Comparison of ENCODE assay signal across 9 cellular contexts in the genomic region with DNA sequence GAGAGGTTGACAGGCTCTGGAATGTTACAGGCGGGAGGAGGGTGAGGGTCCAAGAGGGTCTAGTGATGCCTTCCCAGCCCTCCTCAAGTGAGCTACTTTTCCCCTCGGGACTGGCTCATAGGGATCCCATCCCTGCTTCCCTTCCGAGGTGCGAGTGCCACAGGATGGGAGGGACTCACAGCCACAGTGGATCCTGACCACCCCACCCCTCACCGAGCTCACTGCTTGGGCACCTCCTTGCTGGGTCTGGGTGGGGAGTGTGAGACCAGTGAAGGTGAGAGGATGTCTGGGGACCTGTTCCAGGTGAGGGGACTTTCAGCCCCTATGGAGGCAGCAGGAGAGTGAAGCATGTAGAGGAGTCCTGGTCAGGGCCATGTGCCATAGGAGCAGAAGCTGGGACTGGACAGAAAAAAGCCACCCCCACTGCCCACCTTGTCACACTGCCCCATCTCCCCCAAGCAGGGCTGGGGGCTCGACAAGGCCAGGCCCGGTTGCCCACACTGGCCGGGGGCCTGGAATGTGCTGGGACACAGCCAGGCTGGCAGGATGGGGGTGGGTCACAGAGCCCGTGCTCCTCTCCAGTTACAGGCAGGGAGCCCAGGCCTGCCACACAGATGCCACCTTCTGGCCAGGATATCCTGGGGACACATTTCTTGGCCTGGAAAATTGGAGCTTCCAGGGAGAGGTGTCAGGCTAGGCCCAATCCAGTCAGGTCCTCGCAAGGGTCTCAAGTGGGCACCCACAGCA. TPM values are rescaled to one million over a fixed set of nuclear protein-coding genes. Genes with fewer than 3 reads are reported as not detected.
DNase-seq lines count a peak whose midpoint lies in the region; ATAC-seq and TF ChIP-seq lines count a peak whose summit lies in the region.
"Had no signal": no experiment of that assay in that cellular context is flagged by ENCODE, and none has a peak within 500 bp of the region (broad histone marks: within the 10 kb centered on the region; RNA-seq: fewer than 3 reads in every experiment).

No MANE protein-coding gene starts in this region.

- H3K9me3 Mint-ChIP-seq in natural killer cell treated with Interleukin-12 subunit alpha and Interleukin-12 subunit beta and Interleukin-15 and Interleukin-18, amount 100 ng/mL, for 72 hours, result no peaks in the 10 kb centered on the region

- no peaks in the 10 kb centered on the region for H3K27me3 Mint-ChIP-seq in natural killer cell treated with Interleukin-12 subunit alpha and Interleukin-12 subunit beta and Interleukin-15 and Interleukin-18, amount 100 ng/mL, for 72 hours

- TF ChIP-seq CTCF in SU-DHL-6 (IDR thresholded peaks at IDR 0.05; ENCODE audit: insufficient read depth, low read length, poor library complexity, severe bottlenecking) (no peak), esophagus muscularis mucosa (IDR thresholded peaks at IDR 0.05) (peak in 1 of 3 experiments; percentile 5)

- H3K4me1 ChIP-seq in esophagus muscularis mucosa, result peaks cover 69 to 92% (median 89%) of the 10 kb centered on the region in 4 donors

- H3K4me3 ChIP-seq in SU-DHL-6 (ENCODE audit: insufficient read depth, low read length, poor library complexity, severe bottlenecking) (no peak overlapping the region), esophagus muscularis mucosa (peak overlapping the region; percentile 76 to 82 (median 79))

- TF ChIP-seq EP300 in esophagus muscularis mucosa (IDR thresholded peaks at IDR 0.05), result no peak

- H4K20me1 ChIP-seq in SU-DHL-6 (ENCODE audit: low read depth, low read length), result no peaks in the 10 kb centered on the region

- H3K36me3 Mint-ChIP-seq in natural killer cell treated with Interleukin-12 subunit alpha and Interleukin-12 subunit beta and Interleukin-15 and Interleukin-18, amount 100 ng/mL, for 72 hours, result no peaks in the 10 kb centered on the region

- H3K27me3 ChIP-seq in SU-DHL-6 (ENCODE audit: low read length), result no peaks in the 10 kb centered on the region
- no peaks in the 10 kb centered on the region for H3K27me3 ChIP-seq in esophagus muscularis mucosa

- 24% methylated on average over 5 of the region's 10 CpGs for WGBS in esophagus muscularis mucosa

- peak overlapping the region; percentile 20 for H3K4me3 Mint-ChIP-seq in natural killer cell treated with Interleukin-12 subunit alpha and Interleukin-12 subunit beta and Interleukin-15 and Interleukin-18, amount 100 ng/mL, for 72 hours

- H3F3A ChIP-seq in SU-DHL-6 (ENCODE audit: insufficient read depth), result peaks cover 3% of the 10 kb centered on the region

- intact Hi-C loops in esophagus muscularis mucosa (cut with DNase I), result no loop called here

- H3K36me3 ChIP-seq in SU-DHL-6 (ENCODE audit: low read length) (no peaks in the 10 kb centered on the region), esophagus muscularis mucosa (peaks cover 0 to 11% (median 4%) of the 10 kb centered on the region in 4 donors)

- no peak overlapping the region for H3K27ac Mint-ChIP-seq in natural killer cell treated with Interleukin-12 subunit alpha and Interleukin-12 subunit beta and Interleukin-15 and Interleukin-18, amount 100 ng/mL, for 72 hours

- no peak for TF ChIP-seq POLR2A in esophagus muscularis mucosa (IDR thresholded peaks at IDR 0.05; ENCODE audit: low read depth)

- H3K4me1 Mint-ChIP-seq in natural killer cell treated with Interleukin-12 subunit alpha and Interleukin-12 subunit beta and Interleukin-15 and Interleukin-18, amount 100 ng/mL, for 72 hours (ENCODE audit: low read depth in 2 of 2), result peaks cover 14 to 24% of the 10 kb centered on the region in 2 donors

- H3K27ac ChIP-seq in SU-DHL-6 (ENCODE audit: low read depth, low read length), result no peak overlapping the region
- H3K27ac ChIP-seq in esophagus muscularis mucosa (replicated peaks in 1 of 4), result peak overlapping the region; percentile 97 to 99 (median 98)

- H3K79me2 ChIP-seq in SU-DHL-6 (ENCODE audit: insufficient read depth, low read length), result no peaks in the 10 kb centered on the region

- H3K9me3 ChIP-seq in SU-DHL-6 (ENCODE audit: insufficient read depth, low read length) (no peaks in the 10 kb centered on the region), esophagus muscularis mucosa (no peaks in the 10 kb centered on the region)

- peak; percentile 4 for DNase-seq in stimulated activated CD4-positive, alpha-beta T cell treated with anti-CD3 and anti-CD28 coated beads, Interleukin-4, amount 100 ng/mL, for 24 hours
- no peak for DNase-seq in stimulated activated CD4-positive, alpha-beta T cell treated with anti-CD3 and anti-CD28 coated beads, Interleukin-4, amount 100 ng/mL, for 4 hours
- no peak for DNase-seq in esophagus muscularis mucosa (ENCODE audit: extremely low spot score)
- DNase-seq in natural killer cell treated with Interleukin-12 subunit alpha and Interleukin-12 subunit beta and Interleukin-15 and Interleukin-18, amount 100 ng/mL, for 72 hours (ENCODE audit: low spot score), result no peak
- DNase-seq in stimulated activated naive CD4-positive, alpha-beta T cell treated with Interleukin-2 at 50 U/mL for 16 hours (lab: John Stamatoyannopoulos, UW), result no peak
- DNase-seq in LoVo (ENCODE audit: low spot score), result no peak

- H3K4me2 ChIP-seq in SU-DHL-6 (ENCODE audit: low read depth, low read length, poor library complexity, severe bottlenecking), result peak overlapping the region; percentile 45

- H3K9me2 ChIP-seq in SU-DHL-6 (replicated peaks; ENCODE audit: insufficient read depth, low read length), result no peaks in the 10 kb centered on the region

- H2AFZ ChIP-seq in SU-DHL-6 (ENCODE audit: low read depth, low read length, severe bottlenecking), result no peak overlapping the region

- ATAC-seq in natural killer cell treated with Interleukin-12 subunit alpha and Interleukin-12 subunit beta and Interleukin-15 and Interleukin-18, amount 100 ng/mL, for 72 hours, result no peak
- ATAC-seq in GM18909 (IDR thresholded peaks at IDR 0.05; ENCODE audit: poor library complexity, unreplicated experiment), result no peak

- H3K9ac ChIP-seq in SU-DHL-6 (ENCODE audit: low read length), result peak overlapping the region; percentile 36; the same call in 1 of the 2 replicates

RNA-seq across cellular contexts. Expression of gene TNS2, which starts 1.7 kb away (rescaled TPM):
- 100 to 1,000 TPM; 173 to 226 (median 202) TPM for total RNA-seq in esophagus muscularis mucosa
- total RNA-seq in natural killer cell treated with Interleukin-12 subunit alpha and Interleukin-12 subunit beta and Interleukin-15 and Interleukin-18, amount 100 ng/mL, for 72 hours, result 1 to 10 TPM; 2.4 to 2.8 TPM

RNA-seq across cellular contexts. Expression of gene SPRYD3, which starts 31.0 kb away (rescaled TPM):
- 100 to 1,000 TPM in 2 of 4 donors, 10 to 100 TPM in 2; 79.7 to 125 (median 99.1) TPM for total RNA-seq in esophagus muscularis mucosa
- 10 to 100 TPM; 56.5 to 60.3 TPM for total RNA-seq in natural killer cell treated with Interleukin-12 subunit alpha and Interleukin-12 subunit beta and Interleukin-15 and Interleukin-18, amount 100 ng/mL, for 72 hours

RNA-seq across cellular contexts. Expression of gene EIF4B, which starts 42.0 kb away (rescaled TPM):
- 100 to 1,000 TPM; 400 to 648 (median 576) TPM for total RNA-seq in esophagus muscularis mucosa
- 100 to 1,000 TPM; 340 to 372 TPM for total RNA-seq in natural killer cell treated with Interleukin-12 subunit alpha and Interleukin-12 subunit beta and Interleukin-15 and Interleukin-18, amount 100 ng/mL, for 72 hours

RNA-seq across cellular contexts. Expression of gene IGFBP6, which starts 49.3 kb away (rescaled TPM):
- 1,000 to 10,000 TPM in 1 of 4 donors, 100 to 1,000 TPM in 3; 626 to 1,141 (median 795) TPM for total RNA-seq in esophagus muscularis mucosa
- not detected for total RNA-seq in natural killer cell treated with Interleukin-12 subunit alpha and Interleukin-12 subunit beta and Interleukin-15 and Interleukin-18, amount 100 ng/mL, for 72 hours
- total RNA-seq: mononuclear cell had no signal

RNA-seq across cellular contexts. Expression of gene SOAT2, which starts 55.1 kb away (rescaled TPM):
- total RNA-seq in esophagus muscularis mucosa, result not detected
- total RNA-seq in natural killer cell treated with Interleukin-12 subunit alpha and Interleukin-12 subunit beta and Interleukin-15 and Interleukin-18, amount 100 ng/mL, for 72 hours, result under 1 TPM in 1 of 2 donors, not detected in 1; 0.26 TPM

Comparison
In these comparisons a context has a peak if more than half of its experiments do, and no peak if none do; other contexts are left out.
1. RNA of gene TNS2, which starts 1.7 kb away (total RNA-seq): 173 to 226 TPM in esophagus muscularis mucosa; 2.4 to 2.8 TPM in natural killer cell treated with Interleukin-12 subunit alpha and Interleukin-12 subunit beta and Interleukin-15 and Interleukin-18, amount 100 ng/mL, for 72 hours; every median in the first group is over 10 times any median in the second.